ENCODE assay signal across 8 cellular contexts in the genomic region with DNA sequence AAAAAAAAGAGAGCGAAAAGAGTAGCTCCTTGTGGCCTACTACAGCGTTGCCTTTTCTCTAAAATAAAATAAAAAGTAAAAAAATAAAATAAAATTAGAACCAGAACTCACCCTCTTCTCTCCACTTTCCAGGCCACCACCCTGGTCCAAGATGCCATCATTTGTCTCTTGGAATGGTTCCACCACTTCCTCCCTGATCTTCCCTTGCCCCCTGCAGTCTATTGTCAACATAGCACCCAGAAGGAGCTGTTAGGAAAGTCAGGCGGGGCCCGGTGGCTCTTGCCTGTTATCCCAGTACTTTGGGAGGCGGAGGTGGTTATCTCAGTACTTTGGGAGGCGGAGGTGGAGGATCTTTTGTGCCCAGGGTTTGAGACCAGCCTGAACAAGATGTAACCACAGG. TPM values are rescaled to one million over a fixed set of nuclear protein-coding genes. Genes with fewer than 3 reads are reported as not detected.
A peak's percentile ranks its signal among the peaks of the same experiment; 100 is the strongest.
DNase-seq lines count a peak whose midpoint lies in the region; ATAC-seq and TF ChIP-seq lines count a peak whose summit lies in the region.

No MANE protein-coding gene starts in this region.

- 0 out of 2 replicates have a peak, but pooled peaks cover 1% of the 10 kb centered on the region for H3K27me3 ChIP-seq in BJ (ENCODE audit: control insufficient read depth, insufficient read depth, low read length)

- POLR2A ChIA-PET in BJ (lab: Charles Lee) (no interaction called here), GM10248 (lab: Yijun Ruan, JAX) (no interaction called here)

- H3K27me3 Mint-ChIP-seq in chondrocyte (ENCODE audit: low read depth): no peaks in the 10 kb centered on the region
- no peaks in the 10 kb centered on the region for H3K27me3 Mint-ChIP-seq in activated T-cell treated with anti-CD3 and anti-CD28 coated beads, Interleukin-2, amount 50 U/mL, for 4 hours (ENCODE audit: low read depth)

- CTCF ChIA-PET in BJ (lab: Yijun Ruan, JAX): interaction anchor here (0.7 to 1.7 kb wide), 7 partner anchors 8 to 43 kb away, joined by 3 to 7 read pairs (median 4); no protein-coding TSS in a partner anchor
- CTCF ChIA-PET in GM10248 (lab: Yijun Ruan, JAX): interaction anchor here (0.6 to 5.3 kb wide), 18 partner anchors 8 to 63 kb away, joined by 3 to 38 read pairs (median 5); partner anchors contain the start of gene INTS15

- no peak overlapping the region for H3K4me3 ChIP-seq in BJ (ENCODE audit: low read depth, low read length)

- H3K36me3 Mint-ChIP-seq in chondrocyte (ENCODE audit: low read depth): no peaks in the 10 kb centered on the region
- no peaks in the 10 kb centered on the region for H3K36me3 Mint-ChIP-seq in activated T-cell treated with anti-CD3 and anti-CD28 coated beads, Interleukin-2, amount 50 U/mL, for 4 hours (ENCODE audit: insufficient read depth)

- H3K27ac Mint-ChIP-seq in chondrocyte (ENCODE audit: unreplicated experiment): no peak overlapping the region

- TF ChIP-seq CTCF in BJ (IDR thresholded peaks at IDR 0.05; ENCODE audit: insufficient read depth, low read depth, low read length) (peak; percentile 51), GM10248 (IDR thresholded peaks at IDR 0.05; ENCODE audit: control extremely low read depth, extremely low read depth, low read depth, missing control alignments) (peak; percentile 58), chondrocyte (IDR thresholded peaks at IDR 0.05) (peak; percentile 65)

- H3K36me3 ChIP-seq in BJ (ENCODE audit: control insufficient read depth, insufficient read depth, low read length): no peaks in the 10 kb centered on the region

- H3K9me3 Mint-ChIP-seq in chondrocyte (ENCODE audit: low read depth): no peaks in the 10 kb centered on the region
- no peaks in the 10 kb centered on the region for H3K9me3 Mint-ChIP-seq in activated T-cell treated with anti-CD3 and anti-CD28 coated beads, Interleukin-2, amount 50 U/mL, for 4 hours

- H3K4me1 Mint-ChIP-seq in chondrocyte (ENCODE audit: low read depth): no peaks in the 10 kb centered on the region
- H3K4me1 Mint-ChIP-seq in activated T-cell treated with anti-CD3 and anti-CD28 coated beads, Interleukin-2, amount 50 U/mL, for 4 hours (ENCODE audit: low read depth): peaks cover 7% of the 10 kb centered on the region

- ATAC-seq in HG02938 (IDR thresholded peaks at IDR 0.05; ENCODE audit: unreplicated experiment) (no peak), GM21447 (IDR thresholded peaks at IDR 0.05; ENCODE audit: unreplicated experiment) (no peak)
- ATAC-seq in activated T-cell treated with anti-CD3 and anti-CD28 coated beads, Interleukin-2, amount 50 U/mL, for 4 hours: no peak

- no peak overlapping the region for H3K4me3 Mint-ChIP-seq in chondrocyte (ENCODE audit: unreplicated experiment)
- H3K4me3 Mint-ChIP-seq in activated T-cell treated with anti-CD3 and anti-CD28 coated beads, Interleukin-2, amount 50 U/mL, for 4 hours: no peak overlapping the region

- DNase-seq in BJ (ENCODE audit: low read depth) (no peak), GM10248 (ENCODE audit: extremely low spot score) (peak; percentile 62), NCI-H226 (peak; percentile 45), chondrocyte (ENCODE audit: low spot score) (no peak), renal cortical epithelial cell (ENCODE audit: low read depth) (peak; percentile 25)
- DNase-seq in activated T-cell treated with anti-CD3 and anti-CD28 coated beads, Interleukin-2, amount 50 U/mL, for 4 hours: no peak

RNA-seq across cellular contexts. Expression of gene GRID2IP, which starts 7.6 kb away (rescaled TPM):
- not detected in 2 replicates for polyA plus RNA-seq in BJ (2011; rRNA removed)
- polyA minus RNA-seq in BJ (2011; rRNA and poly(A)+ RNA removed): not detected in 2 replicates
- total RNA-seq in chondrocyte (0.15 to 0.20 TPM in 2 of 3 replicates, not detected in the other), renal cortical epithelial cell (under 0.01 and 0.69 TPM in 2 replicates)
- total RNA-seq in activated T-cell treated with anti-CD3 and anti-CD28 coated beads, Interleukin-2, amount 50 U/mL, for 4 hours: under 1 TPM in 1 of 3 donors, not detected in 2; 0.13 TPM

RNA-seq across cellular contexts. Expression of gene ZDHHC4, which starts 18.4 kb away (rescaled TPM):
- polyA plus RNA-seq in BJ (2011; rRNA removed): 113 and 116 TPM in 2 replicates
- 54.5 and 86.3 TPM in 2 replicates for polyA minus RNA-seq in BJ (2011; rRNA and poly(A)+ RNA removed)
- total RNA-seq in chondrocyte: 44.0 to 60.5 TPM (median 50.6 TPM) in 3 replicates
- total RNA-seq in renal cortical epithelial cell: 40.3 and 58.8 TPM in 2 replicates
- total RNA-seq in activated T-cell treated with anti-CD3 and anti-CD28 coated beads, Interleukin-2, amount 50 U/mL, for 4 hours: 10 to 100 TPM; 23.6 to 33.5 (median 27.5) TPM

RNA-seq across cellular contexts. Expression of gene INTS15, which starts 31.0 kb away (rescaled TPM):
- polyA plus RNA-seq in BJ (2011; rRNA removed): 16.0 and 22.6 TPM in 2 replicates
- polyA minus RNA-seq in BJ (2011; rRNA and poly(A)+ RNA removed): 13.4 and 19.1 TPM in 2 replicates
- total RNA-seq in chondrocyte (30.0 to 32.5 TPM (median 31.3 TPM) in 3 replicates), renal cortical epithelial cell (8.2 and 11.5 TPM in 2 replicates)
- 10 to 100 TPM; 51.4 to 60.1 (median 59.1) TPM for total RNA-seq in activated T-cell treated with anti-CD3 and anti-CD28 coated beads, Interleukin-2, amount 50 U/mL, for 4 hours

RNA-seq across cellular contexts. Expression of gene ZNF853, which starts 56.6 kb away (rescaled TPM):
- polyA plus RNA-seq in BJ (2011; rRNA removed): 1.6 and 2.0 TPM in 2 replicates
- polyA minus RNA-seq in BJ (2011; rRNA and poly(A)+ RNA removed): 2.5 TPM in 2 replicates
- total RNA-seq in chondrocyte (13.4 to 16.2 TPM (median 15.1 TPM) in 3 replicates), renal cortical epithelial cell (1.7 and 9.1 TPM in 2 replicates)
- 1 to 10 TPM; 2.2 to 3.5 (median 3.0) TPM for total RNA-seq in activated T-cell treated with anti-CD3 and anti-CD28 coated beads, Interleukin-2, amount 50 U/mL, for 4 hours

Comparison
In these comparisons a context has a peak if more than half of its experiments do, and no peak if none do; other contexts are left out.
1. DNase-seq: peak in GM10248 (single experiment), NCI-H226 (single experiment) and renal cortical epithelial cell (single experiment); none in BJ (single experiment), chondrocyte (single experiment) and activated T-cell treated with anti-CD3 and anti-CD28 coated beads, Interleukin-2, amount 50 U/mL, for 4 hours (single experiment).
2. Peak in every context shown above with its lines, with median percentiles within 50 percentile points of each other: CTCF ChIP-seq.